24 cellular contexts compared by ENCODE assay signal in genomic region chr1:202061055-202061454, GRCh38. TPM values are rescaled to one million over a fixed set of nuclear protein-coding genes. Genes with fewer than 3 reads are reported as not detected.
"Had no signal": no experiment of that assay in that cellular context is flagged by ENCODE, and none has a peak within 500 bp of the region (broad histone marks: within the 10 kb centered on the region; RNA-seq: fewer than 3 reads in every experiment).

No MANE protein-coding gene starts in this region.

- H3K4me3 ChIP-seq: left ventricle myocardium inferior, lung, neural progenitor cell, ovary, right atrium auricular region, right lobe of liver, smooth muscle cell, tibial nerve, uterus had no signal

- H3K9ac ChIP-seq: neural progenitor cell had no signal

- H3K4me1 ChIP-seq: right atrium auricular region, tibial nerve, uterus had no signal

- H2AFZ ChIP-seq: neural progenitor cell had no signal

- H3K4me2 ChIP-seq: neural progenitor cell, smooth muscle cell had no signal

- H3K27me3 ChIP-seq: neural progenitor cell, ovary, right atrium auricular region, right lobe of liver, tibial nerve, uterus had no signal

- ATAC-seq: natural killer cell; right lobe of liver; stimulated activated memory B cell treated with anti-CD40 and anti-IgM and Interleukin-4, amounts not matched to agents 10 μg/mL and 1 μg/mL and 100 μg/mL, for 72 hours; stimulated activated naive CD8-positive, alpha-beta T cell treated with anti-CD3 and anti-CD28 coated beads, Interleukin-15, amount 100 ng/mL, for 72 hours had no signal

- H3K36me3 ChIP-seq: left ventricle myocardium inferior, neural progenitor cell, ovary, right atrium auricular region, right lobe of liver, tibial nerve, uterus had no signal

- H3K27ac ChIP-seq: left ventricle myocardium inferior, neural progenitor cell, ovary, right atrium auricular region, right lobe of liver, tibial nerve, uterus had no signal

- DNase-seq: hypothalamus; islet precursor cell; left ventricle myocardium inferior; mesendoderm; naive B cell; natural killer cell; nephron progenitor cell; ovary; right lobe of liver; stimulated activated CD4-positive, alpha-beta T cell treated with anti-CD3 and anti-CD28 coated beads, Interleukin-1b, Interleukin-23, amount 100 ng/mL, for 48 hours; stimulated activated CD4-positive, alpha-beta T cell treated with anti-CD3 and anti-CD28 coated beads, Interleukin-2, amount 100 ng/mL, for 48 hours; stimulated activated CD4-positive, alpha-beta T cell treated with anti-CD3 and anti-CD28 coated beads, Interleukin-4, amount 100 ng/mL, for 4 hours; stimulated activated CD8-positive, alpha-beta memory T cell treated with anti-CD3 and anti-CD28 coated beads, Interleukin-4, amount 100 ng/mL, for 48 hours; stimulated activated naive CD4-positive, alpha-beta T cell treated with Interleukin-2 at 50 U/mL for 16 hours; stimulated activated naive CD8-positive, alpha-beta T cell treated with anti-CD3 and anti-CD28 coated beads, Interleukin-15, amount 100 ng/mL, for 72 hours; substantia nigra; uterus had no signal

- H3K9me3 ChIP-seq: left ventricle myocardium inferior, ovary, right atrium auricular region, right lobe of liver, tibial nerve, uterus had no signal

RNA-seq across cellular contexts. Expression of gene ELF3, which starts 50.7 kb away (rescaled TPM):
- total RNA-seq: skeletal muscle tissue had no signal
